Comparison of ENCODE assay signal across 13 cellular contexts in genomic region chr9:91059713-91060112, GRCh38.
DNase-seq lines count a peak whose midpoint lies in the region; ATAC-seq and TF ChIP-seq lines count a peak whose summit lies in the region.
"Had no signal": no experiment of that assay in that cellular context is flagged by ENCODE, and none has a peak within 500 bp of the region (broad histone marks: within the 10 kb centered on the region; RNA-seq: fewer than 3 reads in every experiment).

No MANE protein-coding gene starts in this region.

- TF ChIP-seq CTCF in uterus (IDR thresholded peaks at IDR 0.05) = no peak

- H3K27ac ChIP-seq in right cardiac atrium (ENCODE audit: low read length) (peak overlapping the region; percentile 30), epithelial cell of prostate (peak overlapping the region; percentile 49), mesenchymal stem cell (ENCODE audit: low read length, poor library complexity, severe bottlenecking) (no peak overlapping the region), uterus (peak overlapping the region; percentile 74 to 87)
- H3K27ac ChIP-seq: thoracic aorta had no signal

- peak overlapping the region; percentile 94 for H4K91ac ChIP-seq in mesenchymal stem cell (ENCODE audit: low read length)

- H3K4me3 ChIP-seq in right cardiac atrium (ENCODE audit: low read length) (no peak overlapping the region), mesenchymal stem cell (ENCODE audit: insufficient read depth in 1 of 2, low read depth in 1 of 2, low read length in 2 of 2) (no peak overlapping the region), uterus (no peak overlapping the region)
- H3K4me3 ChIP-seq: thoracic aorta had no signal

- no peaks in the 10 kb centered on the region for H3K27me3 ChIP-seq in right cardiac atrium (ENCODE audit: control insufficient read depth, insufficient read depth)
- no peaks in the 10 kb centered on the region for H3K27me3 ChIP-seq in mesenchymal stem cell (ENCODE audit: control insufficient read depth in 1 of 2, insufficient read depth in 1 of 2, low read length in 2 of 2)
- no peaks in the 10 kb centered on the region for H3K27me3 ChIP-seq in uterus

- no peaks in the 10 kb centered on the region for H3K36me3 ChIP-seq in mesenchymal stem cell (ENCODE audit: control insufficient read depth in 1 of 2, insufficient read depth in 2 of 2, low read depth in 1 of 2, low read length in 2 of 2)
- no peaks in the 10 kb centered on the region for H3K36me3 ChIP-seq in uterus
- H3K36me3 ChIP-seq: thoracic aorta had no signal

- intact Hi-C loops in right cardiac atrium (cut with DNase I) (no loop called here), Right ventricle myocardium superior (cut with DNase I) (no loop called here), uterus (cut with DNase I; ENCODE audit: low total_unique reads) (no loop called here)

- ATAC-seq in right cardiac atrium (no peak), Right ventricle myocardium superior (ENCODE audit: poor library complexity) (no peak)
- ATAC-seq: left colon had no signal

- H2AFZ ChIP-seq in mesenchymal stem cell (ENCODE audit: low read depth, low read length) = no peak overlapping the region

- no peak overlapping the region for H3K4me2 ChIP-seq in mesenchymal stem cell (ENCODE audit: low read length, poor library complexity, severe bottlenecking)

- H3K23ac ChIP-seq in mesenchymal stem cell (ENCODE audit: low read length in 2 of 2) = no peak overlapping the region

- 76% methylated on average over 2 of the region's 2 CpGs for WGBS in right cardiac atrium
- 90% methylated on average over 2 of the region's 2 CpGs for WGBS in mesenchymal stem cell

- H3K4me1 ChIP-seq in right cardiac atrium (ENCODE audit: control insufficient read depth, insufficient read depth, low read length) = peaks cover 7% of the 10 kb centered on the region
- H3K4me1 ChIP-seq in mesenchymal stem cell (ENCODE audit: control insufficient read depth, insufficient read depth, low read depth, low read length) = peaks cover 4% of the 10 kb centered on the region
- peaks cover 0 to 9% of the 10 kb centered on the region in 2 donors for H3K4me1 ChIP-seq in uterus

- H2BK15ac ChIP-seq in mesenchymal stem cell (ENCODE audit: low read depth, poor library complexity, severe bottlenecking) = no peak overlapping the region

- H3K79me1 ChIP-seq in mesenchymal stem cell (replicated peaks; ENCODE audit: low read length, poor library complexity, severe bottlenecking) = no peaks in the 10 kb centered on the region

- H3K14ac ChIP-seq in mesenchymal stem cell (ENCODE audit: low read length in 2 of 2) = no peak overlapping the region

- no peak for TF ChIP-seq POLR2A in uterus (IDR thresholded peaks at IDR 0.05)

- H2BK12ac ChIP-seq in mesenchymal stem cell (ENCODE audit: low read length in 2 of 2) = peak overlapping the region; percentile 59 to 94

- peak overlapping the region; percentile 54 to 79 for H3K4ac ChIP-seq in mesenchymal stem cell (ENCODE audit: low read depth in 1 of 2, low read length in 2 of 2)

- DNase-seq in right cardiac atrium (no peak), Right ventricle myocardium superior (no peak), epithelial cell of prostate (ENCODE audit: low read depth, low spot score) (no peak), mesenchymal stem cell (no peak), uterus (peak in 1 of 2 donors; percentile 66), ecto neural progenitor cell (ENCODE audit: low spot score) (no peak), NCI-H510A (lab: John Stamatoyannopoulos, UW) (no peak), T1000 (lab: John Stamatoyannopoulos, UW) (no peak)
- DNase-seq: activated CD4-positive, CD25-positive, alpha-beta regulatory T cell; amygdala; left colon; NCI-H2227 treated with DMSO at 0.1 percent for 48 hours had no signal

- peak overlapping the region; percentile 37 to 89 for H3K18ac ChIP-seq in mesenchymal stem cell (ENCODE audit: low read depth in 1 of 2, low read length in 2 of 2)

- H4K8ac ChIP-seq in mesenchymal stem cell (ENCODE audit: low read length) = peak overlapping the region; percentile 53

- H2BK120ac ChIP-seq in mesenchymal stem cell (ENCODE audit: low read depth, low read length) = no peak overlapping the region

- peak overlapping the region; percentile 95 for H2AK5ac ChIP-seq in mesenchymal stem cell (ENCODE audit: low read length, severe bottlenecking)

- H3K9me3 ChIP-seq in right cardiac atrium (ENCODE audit: control insufficient read depth, low read length) (no peaks in the 10 kb centered on the region), mesenchymal stem cell (ENCODE audit: control insufficient read depth, low read length) (no peaks in the 10 kb centered on the region), uterus (no peaks in the 10 kb centered on the region)
- H3K9me3 ChIP-seq: thoracic aorta had no signal

- H3K9ac ChIP-seq in mesenchymal stem cell (ENCODE audit: low read length) = peak overlapping the region; percentile 83

- no peak overlapping the region for H2BK5ac ChIP-seq in mesenchymal stem cell (ENCODE audit: low read depth, low read length, poor library complexity, severe bottlenecking)
